ENCODE assay signal across 1 cellular context in the genomic region with DNA sequence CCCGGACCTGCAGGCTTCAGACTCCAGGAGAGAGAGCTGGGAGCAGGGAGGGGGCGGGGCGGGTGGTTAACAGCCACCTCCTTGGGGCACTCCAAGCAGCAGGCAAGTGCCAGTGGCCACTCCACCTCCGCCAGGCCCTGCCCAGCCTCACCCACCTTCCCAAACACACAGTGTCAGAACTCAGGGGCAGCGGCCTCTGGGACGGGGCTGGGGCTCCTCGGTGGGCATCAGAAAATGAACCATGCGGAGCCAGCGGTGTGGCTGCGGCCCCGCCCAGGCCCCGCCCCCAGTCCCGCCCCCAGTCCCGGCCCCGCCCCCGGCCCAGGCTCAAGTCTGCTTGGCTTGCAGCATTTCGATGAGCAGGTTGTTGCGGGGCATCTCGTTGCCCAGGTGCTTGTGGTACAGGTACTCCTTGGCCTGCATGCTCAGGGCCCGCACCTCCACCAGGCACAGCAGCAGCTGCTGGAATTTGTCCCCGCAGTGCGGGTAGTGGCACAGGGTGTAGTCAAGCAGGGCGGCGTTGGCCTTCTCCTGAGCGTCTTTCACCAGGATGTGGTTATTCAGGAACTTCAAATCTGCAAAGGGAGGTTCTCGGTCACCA.
TF ChIP-seq lines count a peak whose summit lies in the region.

No MANE protein-coding gene starts in this region.

TF ChIP-seq in HCT116, 20 proteins besides CTCF, POLR2A, EP300 and RAD21 (continued from another document):
- TF ChIP-seq ZFX (IDR thresholded peaks at IDR 0.05), result no peak
TF ChIP-seq in HCT116: peak in this region for 0.
